ENCODE assay signal across 1 cellular context in genomic region chr12:122974892-122975789, GRCh38.
TF ChIP-seq lines count a peak whose summit lies in the region.

Gene OGFOD2, plus strand, starts transcription at chr12:122975244. Its CDS starts 8 bp downstream, at chr12:122975252.

TF ChIP-seq in HepG2, 621 proteins besides CTCF, POLR2A, EP300 and RAD21 (continued from another document and continues in another):
- TF ChIP-seq BATF2 (CRISPR knock-in tag; IDR thresholded peaks at IDR 0.05) (no peak), NAIF1 (CRISPR knock-in tag; IDR thresholded peaks at IDR 0.05; ENCODE audit: borderline replicate concordance) (no peak), FOXP4 (CRISPR knock-in tag; IDR thresholded peaks at IDR 0.05) (no peak), PRDM4 (CRISPR knock-in tag; IDR thresholded peaks at IDR 0.05; ENCODE audit: borderline replicate concordance) (no peak), ZNF644 (CRISPR knock-in tag; IDR thresholded peaks at IDR 0.05; ENCODE audit: low read depth) (no peak), TBX2 (CRISPR knock-in tag; IDR thresholded peaks at IDR 0.05; ENCODE audit: borderline replicate concordance) (peak; percentile 1; the same call in 1 of the 2 replicates), ZFP36 (IDR thresholded peaks at IDR 0.05; ENCODE audit: borderline replicate concordance, low read depth, low read length, partially characterized antibody) (no peak), ZNF605 (CRISPR knock-in tag; IDR thresholded peaks at IDR 0.05) (0 out of 2 replicates have a peak, but pooled peaks have one; percentile 19), ZBTB3 (CRISPR knock-in tag; IDR thresholded peaks at IDR 0.05; ENCODE audit: borderline replicate concordance, low read depth) (0 out of 2 replicates have a peak, but pooled peaks have one; percentile 79), RXRB (CRISPR knock-in tag; IDR thresholded peaks at IDR 0.05; ENCODE audit: borderline replicate concordance) (no peak), ZNF205 (CRISPR knock-in tag; IDR thresholded peaks at IDR 0.05) (no peak), KLF13 (CRISPR knock-in tag; IDR thresholded peaks at IDR 0.05) (no peak), ZBTB39 (CRISPR knock-in tag; IDR thresholded peaks at IDR 0.05) (no peak), FOXP1 (IDR thresholded peaks at IDR 0.05) (no peak), FOXP1 (CRISPR knock-in tag; IDR thresholded peaks at IDR 0.05) (no peak), MBNL3 (CRISPR knock-in tag; conservative IDR thresholded peaks at IDR 0.05) (no peak), ZNF264 (CRISPR knock-in tag; IDR thresholded peaks at IDR 0.05) (no peak), ERF (CRISPR knock-in tag; IDR thresholded peaks at IDR 0.05) (no peak; the same call in 1 of the 2 replicates), TBP (CRISPR knock-in tag; IDR thresholded peaks at IDR 0.05) (no peak), KLF12 (CRISPR knock-in tag; IDR thresholded peaks at IDR 0.05; ENCODE audit: borderline replicate concordance) (0 out of 2 replicates have a peak, but pooled peaks have one; percentile 15), ZSCAN25 (CRISPR knock-in tag; IDR thresholded peaks at IDR 0.05) (no peak), ZFP36L1 (CRISPR knock-in tag; IDR thresholded peaks at IDR 0.05) (no peak), CEBPB (IDR thresholded peaks at IDR 0.05; ENCODE audit: borderline replicate concordance, low read depth, low read length) (no peak), SKI (IDR thresholded peaks at IDR 0.05; ENCODE audit: partially characterized antibody) (no peak), GMEB1 (CRISPR knock-in tag; IDR thresholded peaks at IDR 0.05; ENCODE audit: borderline replicate concordance) (no peak), CREB1 (IDR thresholded peaks at IDR 0.05) (no peak), CREB1 (CRISPR knock-in tag; IDR thresholded peaks at IDR 0.05) (no peak), ZBTB37 (CRISPR knock-in tag; IDR thresholded peaks at IDR 0.05) (no peak; the same call in 1 of the 2 replicates), ZNF580 (CRISPR knock-in tag; IDR thresholded peaks at IDR 0.05; ENCODE audit: borderline replicate concordance, low read depth) (no peak), ZBTB21 (CRISPR knock-in tag; IDR thresholded peaks at IDR 0.05) (no peak), ZNF329 (CRISPR knock-in tag; IDR thresholded peaks at IDR 0.05; ENCODE audit: low read depth) (0 out of 2 replicates have a peak, but pooled peaks have one; percentile 41), NFKB2 (CRISPR knock-in tag; IDR thresholded peaks at IDR 0.05; ENCODE audit: borderline replicate concordance) (peak; percentile 31; the same call in 1 of the 2 replicates), SNAPC5 (CRISPR knock-in tag; IDR thresholded peaks at IDR 0.05; ENCODE audit: borderline replicate concordance) (no peak), RERE (CRISPR knock-in tag; IDR thresholded peaks at IDR 0.05; ENCODE audit: low read depth) (no peak; the same call in 1 of the 2 replicates), KLF16 (CRISPR knock-in tag; IDR thresholded peaks at IDR 0.05) (no peak; a peak in 1 of 4 replicates), EEA1 (CRISPR knock-in tag; IDR thresholded peaks at IDR 0.05; ENCODE audit: borderline replicate concordance) (no peak), AKNA (CRISPR knock-in tag; IDR thresholded peaks at IDR 0.05; ENCODE audit: borderline replicate concordance) (no peak), ZSCAN20 (CRISPR knock-in tag; IDR thresholded peaks at IDR 0.05; ENCODE audit: borderline replicate concordance) (no peak), NFIC (IDR thresholded peaks at IDR 0.05; ENCODE audit: low read length) (peak; percentile 13; the same call in 1 of the 2 replicates)
